Comparison of ENCODE assay signal across 16 cellular contexts in genomic region chr6:138973481-138974140, GRCh38. TPM values are rescaled to one million over a fixed set of nuclear protein-coding genes. Genes with fewer than 3 reads are reported as not detected.
DNase-seq lines count a peak whose midpoint lies in the region; ATAC-seq, FAIRE-seq and TF ChIP-seq lines count a peak whose summit lies in the region.
"Had no signal": no experiment of that assay in that cellular context is flagged by ENCODE, and none has a peak within 500 bp of the region (broad histone marks: within the 10 kb centered on the region; RNA-seq: fewer than 3 reads in every experiment).

No MANE protein-coding gene starts in this region.

- H3K9ac ChIP-seq in keratinocyte (ENCODE audit: control insufficient read depth, extremely low read depth, insufficient read depth, low read length) = no peak overlapping the region

- H3K9me1 ChIP-seq in keratinocyte (ENCODE audit: control insufficient read depth, extremely low read depth, insufficient read depth, low read length) = peaks cover 2% of the 10 kb centered on the region

- H3K4me3 Mint-ChIP-seq in CD8-positive, alpha-beta memory T cell = no peak overlapping the region
- H3K4me3 Mint-ChIP-seq: WTC11 had no signal

- no peaks in the 10 kb centered on the region for H4K20me1 ChIP-seq in keratinocyte (ENCODE audit: control insufficient read depth, extremely low read depth, insufficient read depth, low read length)

- DNase-seq in Daoy (ENCODE audit: low read depth) (peak; percentile 35), NCI-H1417 treated with DMSO at 0.1 percent for 48 hours (lab: John Stamatoyannopoulos, UW) (peak; percentile 52), cardiac fibroblast (ENCODE audit: low read depth in 2 of 2) (peak; percentile 50 to 67), keratinocyte (ENCODE audit: low read depth, low spot score) (no peak), GM12891 (ENCODE audit: insufficient read length, low spot score) (no peak)
- no peak for DNase-seq in CD8-positive, alpha-beta memory T cell
- DNase-seq: activated CD8-positive, alpha-beta memory T cell treated with anti-CD3 and anti-CD28 coated beads, Interleukin-2, amount 50 U/mL, for 4 hours; amniotic stem cell; DND-41; NCI-H1436 treated with DMSO at 0.1 percent for 48 hours; NCI-H526 treated with DMSO at 0.1 percent for 48 hours; SIG-M5; stimulated activated naive CD4-positive, alpha-beta T cell had no signal

- peaks cover 54% of the 10 kb centered on the region for H3K4me1 ChIP-seq in keratinocyte (ENCODE audit: control insufficient read depth, extremely low read depth, insufficient read depth, low read length)
- H3K4me1 ChIP-seq in CD8-positive, alpha-beta memory T cell (ENCODE audit: insufficient read depth, low read length) = peaks cover 31% of the 10 kb centered on the region

- peaks cover 82% of the 10 kb centered on the region for H3K79me2 ChIP-seq in keratinocyte (ENCODE audit: control insufficient read depth, insufficient read depth, low read length)

- peak overlapping the region; percentile 91 for H3K27ac ChIP-seq in keratinocyte (ENCODE audit: control insufficient read depth, insufficient read depth, low read length)
- H3K27ac ChIP-seq in CD8-positive, alpha-beta memory T cell (ENCODE audit: low read depth, low read length) = no peak overlapping the region

- no peak for TF ChIP-seq POLR2A in GM12891 (IDR thresholded peaks at IDR 0.05; ENCODE audit: low read depth, low read length)

- no peak for ATAC-seq in GM21717 (IDR thresholded peaks at IDR 0.05; ENCODE audit: unreplicated experiment)
- no peak for ATAC-seq in GM18909 (IDR thresholded peaks at IDR 0.05; ENCODE audit: poor library complexity, unreplicated experiment)
- ATAC-seq: WTC11 had no signal

- H3K9me3 Mint-ChIP-seq in CD8-positive, alpha-beta memory T cell = no peaks in the 10 kb centered on the region
- H3K9me3 Mint-ChIP-seq: WTC11 had no signal

- no peaks in the 10 kb centered on the region for H3K27me3 Mint-ChIP-seq in CD8-positive, alpha-beta memory T cell

- no peaks in the 10 kb centered on the region for H3K36me3 ChIP-seq in keratinocyte (ENCODE audit: control insufficient read depth in 2 of 2, extremely low read depth in 1 of 2, insufficient read depth in 2 of 2, low read length in 2 of 2)
- no peaks in the 10 kb centered on the region for H3K36me3 ChIP-seq in CD8-positive, alpha-beta memory T cell (ENCODE audit: insufficient read depth, low read length)

- no peaks in the 10 kb centered on the region for H3K27me3 ChIP-seq in keratinocyte (ENCODE audit: control insufficient read depth, extremely low read depth, insufficient read depth, low read length)
- no peaks in the 10 kb centered on the region for H3K27me3 ChIP-seq in CD8-positive, alpha-beta memory T cell (ENCODE audit: insufficient read depth, low read length, poor library complexity, severe bottlenecking)

- CTCF ChIA-PET in CD8-positive, alpha-beta memory T cell (lab: Charles Lee) = interaction anchor here (0.6 to 1.5 kb wide), 2 partner anchors 140 to 168 kb away, joined by 3 read pairs; no protein-coding TSS in a partner anchor

- no peak for FAIRE-seq in keratinocyte (lab: Jason Lieb, UNC)
- no peak for FAIRE-seq in GM12891 (lab: Jason Lieb, UNC)

- H3K9me3 ChIP-seq in keratinocyte (ENCODE audit: control insufficient read depth, low read depth, low read length) = no peaks in the 10 kb centered on the region
- no peaks in the 10 kb centered on the region for H3K9me3 ChIP-seq in CD8-positive, alpha-beta memory T cell (ENCODE audit: low read length)

- H3K4me1 Mint-ChIP-seq in CD8-positive, alpha-beta memory T cell = peaks cover 72 to 90% (median 85%) of the 10 kb centered on the region in 3 donors

- H3K4me3 ChIP-seq in cardiac fibroblast (replicated peaks in 1 of 2; ENCODE audit: low read depth in 2 of 2, low read length in 2 of 2) = no peak overlapping the region
- H3K4me3 ChIP-seq in keratinocyte (ENCODE audit: control insufficient read depth in 2 of 3, extremely low read depth in 1 of 3, insufficient read depth in 2 of 3, low read depth in 1 of 3, low read length in 3 of 3) = no peak overlapping the region
- H3K4me3 ChIP-seq in CD8-positive, alpha-beta memory T cell (ENCODE audit: low read length) = no peak overlapping the region

- dilution Hi-C loops in keratinocyte (cut with MboI; ENCODE audit: extremely low pct_ligation_motif_present, low sequenced_read_pairs) = no loop called here

- no peak overlapping the region for H2AFZ ChIP-seq in keratinocyte (ENCODE audit: control insufficient read depth, low read length)

- POLR2A ChIA-PET in CD8-positive, alpha-beta memory T cell (lab: Charles Lee) = interaction anchor here (0.6 kb wide), 1 partner anchor 164 kb away, joined by 10 read pairs; no protein-coding TSS in a partner anchor

- H3K4me2 ChIP-seq in keratinocyte (ENCODE audit: control insufficient read depth, extremely low read depth, insufficient read depth, low read depth, low read length) = peak overlapping the region; percentile 42

- TF ChIP-seq CTCF in cardiac fibroblast (IDR thresholded peaks at IDR 0.05; ENCODE audit: low read depth, low read length) = no peak
- TF ChIP-seq CTCF in keratinocyte (optimal IDR thresholded peaks at IDR 0.05 in 1 of 3, IDR thresholded peaks at IDR 0.05 in 1 of 3, conservative IDR thresholded peaks at IDR 0.05 in 1 of 3; ENCODE audit: extremely low read depth in 1 of 3, insufficient read depth in 2 of 3, low read length in 3 of 3) = no peak

- H3K27ac Mint-ChIP-seq in CD8-positive, alpha-beta memory T cell = peak overlapping the region in 3 of 8 donors; percentile 9 to 31 (median 10)
- H3K27ac Mint-ChIP-seq: WTC11 had no signal

- H3K36me3 Mint-ChIP-seq in CD8-positive, alpha-beta memory T cell = no peaks in the 10 kb centered on the region
- H3K36me3 Mint-ChIP-seq: WTC11 had no signal

TF ChIP-seq in GM12891, 5 proteins besides CTCF, POLR2A, EP300 and RAD21:
- no peak for TF ChIP-seq POLR2AphosphoS5 (IDR thresholded peaks at IDR 0.05; ENCODE audit: low read depth, low read length)
- no peak for TF ChIP-seq POU2F2 (IDR thresholded peaks at IDR 0.05; ENCODE audit: low read depth, low read length)
- TF ChIP-seq TAF1 (IDR thresholded peaks at IDR 0.05; ENCODE audit: low read depth, low read length) = no peak
- TF ChIP-seq PAX5 (IDR thresholded peaks at IDR 0.05; ENCODE audit: insufficient read depth, low read length, severe bottlenecking) = no peak
- no peak for TF ChIP-seq SPI1 (IDR thresholded peaks at IDR 0.05; ENCODE audit: low read depth, low read length)
TF ChIP-seq in GM12891: peak in this region for 0.

RNA-seq across cellular contexts. Expression of gene REPS1, which starts 14.4 kb away (rescaled TPM):
- total RNA-seq in Daoy (2014; rRNA removed; shearing (Covaris generic)) = 35.8 and 42.1 TPM in 2 replicates
- polyA plus RNA-seq in keratinocyte = 42.9 to 61.3 TPM (median 55.0 TPM) in 3 replicates
- 66.3 TPM for polyA plus RNA-seq in keratinocyte (2011; ENCODE audit: low read depth)
- 36.5 and 64.8 TPM in 2 replicates for polyA plus RNA-seq in keratinocyte (2011; cell fraction: cytosol; rRNA removed)
- polyA plus RNA-seq in keratinocyte (2011; cell fraction: nucleus; rRNA removed) = 56.1 and 60.5 TPM in 2 replicates
- 35.5 and 49.1 TPM in 2 replicates for polyA plus RNA-seq in keratinocyte (2012; ENCODE audit: low replicate concordance)
- polyA minus RNA-seq in keratinocyte = 35.4 to 79.6 TPM (median 63.7 TPM) in 3 replicates
- 42.8 TPM for polyA minus RNA-seq in keratinocyte (2011; cell fraction: cytosol; rRNA and poly(A)+ RNA removed)
- 42.2 and 78.7 TPM in 2 replicates for polyA minus RNA-seq in keratinocyte (2011; cell fraction: nucleus; rRNA and poly(A)+ RNA removed)
- polyA plus RNA-seq in GM12891 (2012; ENCODE audit: low read depth, missing spikeins) = 28.3 TPM
- total RNA-seq in CD8-positive, alpha-beta memory T cell = 10 to 100 TPM; 64.4 to 69.5 TPM
- 37.3 TPM for polyA plus RNA-seq in CD8-positive, alpha-beta memory T cell

RNA-seq across cellular contexts. Expression of gene ABRACL, which starts 54.9 kb away (rescaled TPM):
- 83.1 and 85.8 TPM in 2 replicates for total RNA-seq in Daoy (2014; rRNA removed; shearing (Covaris generic))
- polyA plus RNA-seq in keratinocyte = 56.1 to 120 TPM (median 119 TPM) in 3 replicates
- polyA plus RNA-seq in keratinocyte (2011; ENCODE audit: low read depth) = 59.8 TPM
- 109 and 128 TPM in 2 replicates for polyA plus RNA-seq in keratinocyte (2011; cell fraction: cytosol; rRNA removed)
- polyA plus RNA-seq in keratinocyte (2011; cell fraction: nucleus; rRNA removed) = 45.3 and 66.7 TPM in 2 replicates
- 86.8 and 108 TPM in 2 replicates for polyA plus RNA-seq in keratinocyte (2012; ENCODE audit: low replicate concordance)
- polyA minus RNA-seq in keratinocyte = 3.4 to 30.3 TPM (median 17.3 TPM) in 3 replicates
- polyA minus RNA-seq in keratinocyte (2011; cell fraction: cytosol; rRNA and poly(A)+ RNA removed) = 31.1 TPM
- polyA minus RNA-seq in keratinocyte (2011; cell fraction: nucleus; rRNA and poly(A)+ RNA removed) = 11.5 and 13.3 TPM in 2 replicates
- polyA plus RNA-seq in GM12891 (2012; ENCODE audit: low read depth, missing spikeins) = 127 TPM
- 100 to 1,000 TPM; 141 to 145 TPM for total RNA-seq in CD8-positive, alpha-beta memory T cell
- polyA plus RNA-seq in CD8-positive, alpha-beta memory T cell = 212 TPM

Comparison
In these comparisons a context has a peak if more than half of its experiments do, and no peak if none do; other contexts are left out.
1. DNase-seq: peak in Daoy (single experiment), NCI-H1417 treated with DMSO at 0.1 percent for 48 hours (single experiment) and cardiac fibroblast (2 of 2); none in keratinocyte (single experiment), GM12891 (single experiment) and CD8-positive, alpha-beta memory T cell (0 of 5).